ENCODE assay signal across 14 cellular contexts in genomic region chr2:149611100-149611820, GRCh38. TPM values are rescaled to one million over a fixed set of nuclear protein-coding genes. Genes with fewer than 3 reads are reported as not detected.
DNase-seq lines count a peak whose midpoint lies in the region; ATAC-seq, FAIRE-seq and TF ChIP-seq lines count a peak whose summit lies in the region.
"Had no signal": no experiment of that assay in that cellular context is flagged by ENCODE, and none has a peak within 500 bp of the region (broad histone marks: within the 10 kb centered on the region; RNA-seq: fewer than 3 reads in every experiment).

No MANE protein-coding gene starts in this region.

- H3K27ac ChIP-seq in GM23338 (ENCODE audit: low read depth) (no peak overlapping the region), H1 (ENCODE audit: low read depth, low read length) (no peak overlapping the region)
- H3K27ac ChIP-seq: epithelial cell of prostate, psoas muscle, transverse colon had no signal

- H3K27me3 Mint-ChIP-seq in GM23338 (ENCODE audit: insufficient read depth, low read depth, poor library complexity) (peaks cover 4% of the 10 kb centered on the region), neural crest cell (ENCODE audit: low read depth) (no peaks in the 10 kb centered on the region)

- no peaks in the 10 kb centered on the region for H3K27me3 ChIP-seq in GM23338 (ENCODE audit: insufficient read depth)
- no peaks in the 10 kb centered on the region for H3K27me3 ChIP-seq in H1 (replicated peaks in 1 of 4; ENCODE audit: control insufficient read depth in 3 of 4, extremely low read depth in 1 of 4, insufficient read depth in 3 of 4, low read length in 3 of 4)
- H3K27me3 ChIP-seq: transverse colon had no signal

- H3K9me3 Mint-ChIP-seq in GM23338 (no peaks in the 10 kb centered on the region; the same call in 1 of the 3 replicates), neural crest cell (peaks cover 9% of the 10 kb centered on the region)
- H3K9me3 Mint-ChIP-seq: activated naive CD8-positive, alpha-beta T cell treated with anti-CD3 and anti-CD28 coated beads, Interleukin-2, amount 50 U/mL, for 24 hours had no signal

- H2BK20ac ChIP-seq in H1 (ENCODE audit: low read length): no peak overlapping the region

- peak; percentile 81 for ATAC-seq in GM23338
- no peak for ATAC-seq in HG03442 (IDR thresholded peaks at IDR 0.05; ENCODE audit: unreplicated experiment)
- ATAC-seq in HG02970 (IDR thresholded peaks at IDR 0.05; ENCODE audit: low FRiP score, unreplicated experiment): no peak
- ATAC-seq: activated CD8-positive, alpha-beta T cell treated with anti-CD3 and anti-CD28 coated beads for 36 hours; activated naive CD8-positive, alpha-beta T cell treated with anti-CD3 and anti-CD28 coated beads, Interleukin-2, amount 50 U/mL, for 24 hours; psoas muscle had no signal

- no peak overlapping the region for H2AK5ac ChIP-seq in H1 (ENCODE audit: low read depth, low read length)

- TF ChIP-seq EP300 in H1 (IDR thresholded peaks at IDR 0.05; ENCODE audit: borderline replicate concordance in 1 of 2, low read depth in 2 of 2, low read length in 2 of 2): no peak

- no peak overlapping the region for H4K5ac ChIP-seq in H1 (ENCODE audit: insufficient read length, low read depth, low read length)

- peak; percentile 62 for DNase-seq in GM23338 (ENCODE audit: low spot score)
- DNase-seq in NCI-H2171 (lab: John Stamatoyannopoulos, UW): peak; percentile 84
- no peak for DNase-seq in H1 (ENCODE audit: low read depth in 1 of 2, low spot score in 2 of 2)
- DNase-seq in neural crest cell (ENCODE audit: low read depth, low spot score): no peak
- no peak for DNase-seq in activated CD4-positive, alpha-beta T cell treated with anti-CD3 and anti-CD28 coated beads, Interleukin-2, amount 50 U/mL, for 4 hours
- DNase-seq: activated CD8-positive, alpha-beta T cell treated with anti-CD3 and anti-CD28 coated beads for 36 hours; activated naive CD8-positive, alpha-beta T cell treated with anti-CD3 and anti-CD28 coated beads, Interleukin-2, amount 50 U/mL, for 24 hours; DND-41; left cardiac atrium; psoas muscle; transverse colon had no signal

- no peak for FAIRE-seq in H1 (lab: Jason Lieb, UNC)

- H3K79me2 ChIP-seq in GM23338 (replicated peaks; ENCODE audit: insufficient read depth) (no peaks in the 10 kb centered on the region), H1 (ENCODE audit: control insufficient read depth in 1 of 2, insufficient read depth in 2 of 2, low read length in 2 of 2) (no peaks in the 10 kb centered on the region)

- H3K36me3 ChIP-seq in GM23338 (ENCODE audit: insufficient read depth) (no peaks in the 10 kb centered on the region), H1 (ENCODE audit: control insufficient read depth in 2 of 4, insufficient read depth in 4 of 4, low read length in 3 of 4) (no peaks in the 10 kb centered on the region)
- H3K36me3 ChIP-seq: transverse colon had no signal

- H3K9ac ChIP-seq in H1 (replicated peaks in 1 of 4; ENCODE audit: extremely low read depth in 1 of 4, low read depth in 3 of 4, low read length in 3 of 4): no peak overlapping the region

- H3K4me1 Mint-ChIP-seq in GM23338 (no peaks in the 10 kb centered on the region), neural crest cell (no peaks in the 10 kb centered on the region)
- H3K4me1 Mint-ChIP-seq: activated naive CD8-positive, alpha-beta T cell treated with anti-CD3 and anti-CD28 coated beads, Interleukin-2, amount 50 U/mL, for 24 hours had no signal

- H2BK5ac ChIP-seq in H1 (ENCODE audit: low read depth, low read length): no peak overlapping the region

- no peak overlapping the region for H3K27ac Mint-ChIP-seq in GM23338
- no peak overlapping the region for H3K27ac Mint-ChIP-seq in neural crest cell (ENCODE audit: unreplicated experiment)
- H3K27ac Mint-ChIP-seq: activated CD8-positive, alpha-beta T cell treated with anti-CD3 and anti-CD28 coated beads for 36 hours; activated naive CD8-positive, alpha-beta T cell treated with anti-CD3 and anti-CD28 coated beads, Interleukin-2, amount 50 U/mL, for 24 hours had no signal

- H3K4ac ChIP-seq in H1 (replicated peaks; ENCODE audit: insufficient read length, low read depth, low read length): no peak overlapping the region

- no peaks in the 10 kb centered on the region; the same call in 2 of the 3 replicates for H3K36me3 Mint-ChIP-seq in GM23338 (ENCODE audit: low read depth)
- peaks cover 6% of the 10 kb centered on the region for H3K36me3 Mint-ChIP-seq in neural crest cell (ENCODE audit: low read depth)

- H3K14ac ChIP-seq in H1 (ENCODE audit: insufficient read length): no peak overlapping the region

- no peak overlapping the region for H4K8ac ChIP-seq in H1 (ENCODE audit: extremely low read depth, insufficient read depth, low read length)

- H3K23ac ChIP-seq in H1 (ENCODE audit: insufficient read length): no peak overlapping the region

- H3K4me3 Mint-ChIP-seq in GM23338 (no peak overlapping the region), neural crest cell (no peak overlapping the region)
- H3K4me3 Mint-ChIP-seq: activated CD8-positive, alpha-beta T cell treated with anti-CD3 and anti-CD28 coated beads for 36 hours; activated naive CD8-positive, alpha-beta T cell treated with anti-CD3 and anti-CD28 coated beads, Interleukin-2, amount 50 U/mL, for 24 hours had no signal

- peak; percentile 64 to 77 for TF ChIP-seq RAD21 in H1 (IDR thresholded peaks at IDR 0.05 in 1 of 2, conservative IDR thresholded peaks at IDR 0.05 in 1 of 2; ENCODE audit: low read depth in 2 of 2, low read length in 2 of 2)

- H2AFZ ChIP-seq in GM23338 (no peak overlapping the region), H1 (ENCODE audit: low read length) (peak overlapping the region; percentile 55; the same call in 1 of the 2 replicates)

- no peaks in the 10 kb centered on the region for H3F3A ChIP-seq in GM23338 (replicated peaks; ENCODE audit: low read depth)

- no peaks in the 10 kb centered on the region for H3K79me1 ChIP-seq in H1 (ENCODE audit: low read depth, low read length)

- CTCF ChIA-PET in H1 (lab: Charles Lee; ENCODE audit: partially characterized antibody): interaction anchor here (1.3 kb wide), 1 partner anchor 16 kb away, joined by 3 read pairs; no protein-coding TSS in a partner anchor

- TF ChIP-seq CTCF in GM23338 (conservative IDR thresholded peaks at IDR 0.05; ENCODE audit: low read depth in 2 of 2) (peak; percentile 51 to 76), H1 (IDR thresholded peaks at IDR 0.05; ENCODE audit: control extremely low read depth in 1 of 3, insufficient read depth in 1 of 3, low read depth in 1 of 3, low read length in 3 of 3) (peak; percentile 45 to 75 (median 60)), neural crest cell (conservative IDR thresholded peaks at IDR 0.05) (peak; percentile 27)

- no peak overlapping the region for H4K91ac ChIP-seq in H1 (replicated peaks; ENCODE audit: insufficient read length, low read length)

- no peaks in the 10 kb centered on the region; the same call in 1 of the 2 replicates for H3K9me2 ChIP-seq in GM23338 (ENCODE audit: insufficient read depth)

- no peaks in the 10 kb centered on the region for H4K20me1 ChIP-seq in GM23338 (replicated peaks; ENCODE audit: insufficient read depth)
- no peaks in the 10 kb centered on the region for H4K20me1 ChIP-seq in H1 (replicated peaks in 1 of 2; ENCODE audit: control insufficient read depth in 1 of 2, insufficient read depth in 2 of 2, low read length in 2 of 2)

- H3K9me3 ChIP-seq in H1 (ENCODE audit: insufficient read depth in 2 of 2, low read depth in 1 of 2, low read length in 1 of 2): no peaks in the 10 kb centered on the region
- H3K9me3 ChIP-seq: psoas muscle, transverse colon had no signal

- no peak overlapping the region for H2BK15ac ChIP-seq in H1 (ENCODE audit: low read length)

- H3K18ac ChIP-seq in H1 (ENCODE audit: extremely low read depth, low read length): no peak overlapping the region

- H3K56ac ChIP-seq in H1 (replicated peaks; ENCODE audit: insufficient read length, low read depth, low read length): no peak overlapping the region

- WGBS in H1 (ENCODE audit: extremely low coverage in 1 of 2, insufficient coverage in 1 of 2, insufficient read length in 1 of 2, insufficient replicate concordance in 2 of 2, low coverage in 1 of 2, low lambda C conversion rate in 2 of 2, missing lambda C conversion rate in 1 of 2), 2 experiments: 89% methylated on average over 7 of the region's 7 CpGs; no CpG with 5 or more reads in 1 of the 2 experiments

- POLR2A ChIA-PET in H1 (lab: Charles Lee; ENCODE audit: partially characterized antibody): no interaction called here

- H3K4me1 ChIP-seq in GM23338 (ENCODE audit: insufficient read depth) (no peaks in the 10 kb centered on the region), H1 (replicated peaks in 1 of 4; ENCODE audit: control insufficient read depth in 3 of 4, insufficient read depth in 4 of 4, low read length in 3 of 4) (no peaks in the 10 kb centered on the region)
- H3K4me1 ChIP-seq: psoas muscle had no signal

- no peak overlapping the region for H2BK12ac ChIP-seq in H1 (ENCODE audit: low read depth, low read length)

- H3K4me2 ChIP-seq in GM23338: no peak overlapping the region
- no peak overlapping the region for H3K4me2 ChIP-seq in H1 (ENCODE audit: insufficient read depth in 1 of 2, low read depth in 2 of 2, low read length in 2 of 2)

- no peaks in the 10 kb centered on the region for H3K23me2 ChIP-seq in H1 (ENCODE audit: low read depth, low read length)

- H2BK120ac ChIP-seq in H1 (replicated peaks; ENCODE audit: low read depth, low read length): no peak overlapping the region

- no peak overlapping the region for H3K4me3 ChIP-seq in GM23338
- no peak overlapping the region for H3K4me3 ChIP-seq in H1 (ENCODE audit: extremely low read depth in 1 of 4, insufficient read depth in 2 of 4, low read depth in 3 of 4, low read length in 4 of 4)
- H3K4me3 ChIP-seq: psoas muscle, transverse colon had no signal

- TF ChIP-seq POLR2A in H1 (IDR thresholded peaks at IDR 0.05; ENCODE audit: control extremely low read depth in 1 of 2, low read depth in 2 of 2, low read length in 2 of 2): no peak

TF ChIP-seq in GM23338, 12 proteins besides CTCF, POLR2A, EP300 and RAD21 (continues in another document):
- no peak for TF ChIP-seq EZH2phosphoT487 (IDR thresholded peaks at IDR 0.05; ENCODE audit: unreplicated experiment)

TF ChIP-seq in H1, 55 proteins besides CTCF, POLR2A, EP300 and RAD21 (continues in another document):
- no peak for TF ChIP-seq CHD1 (IDR thresholded peaks at IDR 0.05; ENCODE audit: low read depth, low read length)

RNA-seq across cellular contexts. Expression of gene MMADHC, which starts 23.7 kb away (rescaled TPM):
- total RNA-seq in GM23338 (2014; rRNA removed; shearing (Covaris generic)): 135 and 147 TPM in 2 replicates
- 137 and 163 TPM in 2 replicates for polyA plus RNA-seq in GM23338 (2016; fragmentation: Nextera tagmentation; extraction: Ambion mirVana)
- 123 and 130 TPM in 2 replicates for total RNA-seq in H1 (2021; fragmentation: NEBNext Ultra II Directional; extraction: Animal tissue kit (Norgen Biotek cat#: 25700))
- 32.4 and 61.1 TPM in 2 replicates for polyA plus RNA-seq in H1 (2011; rRNA removed)
- 82.2 TPM for polyA plus RNA-seq in H1 (2011; cell fraction: cytosol; rRNA removed)
- polyA plus RNA-seq in H1 (2011; cell fraction: nucleus; rRNA removed): 27.1 TPM
- 87.5 to 131 TPM (median 98.6 TPM) in 4 replicates for polyA plus RNA-seq in H1 (2012, experiment 1 of 2)
- 36.1 TPM for polyA plus RNA-seq in H1 (2012, experiment 2 of 2)
- 70.9 TPM for polyA plus RNA-seq in H1 (2013, experiment 1 of 2)
- 73.9 TPM for polyA plus RNA-seq in H1 (2013, experiment 2 of 2)
- 97.3 and 125 TPM in 2 replicates for polyA minus RNA-seq in H1 (2011; rRNA and poly(A)+ RNA removed)
- 50.3 TPM for polyA minus RNA-seq in H1 (2011; cell fraction: cytosol; rRNA and poly(A)+ RNA removed)
- polyA minus RNA-seq in H1 (2011; cell fraction: nucleus; rRNA and poly(A)+ RNA removed): 39.3 TPM
- 83.9 and 86.5 TPM in 2 replicates for total RNA-seq in neural crest cell

Comparison
In these comparisons a context has a peak if more than half of its experiments do, and no peak if none do; other contexts are left out.
1. DNase-seq: peak in GM23338 (single experiment) and NCI-H2171 (single experiment); none in H1 (0 of 2), neural crest cell (single experiment) and activated CD4-positive, alpha-beta T cell treated with anti-CD3 and anti-CD28 coated beads, Interleukin-2, amount 50 U/mL, for 4 hours (0 of 2).
2. Peak in every context shown above with its lines, with median percentiles within 50 percentile points of each other: CTCF ChIP-seq.